17 cellular contexts compared by ENCODE assay signal in genomic region chr7:47636693-47637175, GRCh38. TPM values are rescaled to one million over a fixed set of nuclear protein-coding genes. Genes with fewer than 3 reads are reported as not detected.
DNase-seq lines count a peak whose midpoint lies in the region; ATAC-seq, FAIRE-seq and TF ChIP-seq lines count a peak whose summit lies in the region.
"Had no signal": no experiment of that assay in that cellular context is flagged by ENCODE, and none has a peak within 500 bp of the region (broad histone marks: within the 10 kb centered on the region; RNA-seq: fewer than 3 reads in every experiment).

No MANE protein-coding gene starts in this region.

- TF ChIP-seq RAD21 in A549 (conservative IDR thresholded peaks at IDR 0.05 in 1 of 2, IDR thresholded peaks at IDR 0.05 in 1 of 2) (no peak), SK-N-SH (IDR thresholded peaks at IDR 0.05; ENCODE audit: low read length) (peak; percentile 37)

- H3K27me3 Mint-ChIP-seq in CD4-positive, alpha-beta memory T cell = no peaks in the 10 kb centered on the region

- H3K9me3 ChIP-seq in A549 (no peaks in the 10 kb centered on the region), SK-N-SH (no peaks in the 10 kb centered on the region), left ventricle myocardium inferior (replicated peaks) (no peaks in the 10 kb centered on the region)
- H3K9me3 ChIP-seq in CD4-positive, alpha-beta memory T cell (ENCODE audit: control insufficient read depth in 1 of 2, low read length in 2 of 2) = no peaks in the 10 kb centered on the region
- H3K9me3 ChIP-seq: neutrophil had no signal

- intact Hi-C loops in left ventricle myocardium inferior (cut with micrococcal nuclease) = no loop called here
- intact Hi-C loops in CD4-positive, alpha-beta memory T cell (cut with micrococcal nuclease) = no loop called here

- no peak for ATAC-seq in A549
- ATAC-seq: GM12878, HCT116 had no signal

- H3K4me3 ChIP-seq in A549 = peak overlapping the region; percentile 40
- no peak overlapping the region for H3K4me3 ChIP-seq in SK-N-SH (ENCODE audit: low read depth in 2 of 2, low read length in 1 of 2)
- no peak overlapping the region for H3K4me3 ChIP-seq in left ventricle myocardium inferior
- no peak overlapping the region for H3K4me3 ChIP-seq in CD4-positive, alpha-beta memory T cell (ENCODE audit: low read length in 2 of 2)
- H3K4me3 ChIP-seq: GM12878 had no signal

- H3K4me1 ChIP-seq in A549 = peaks cover 74% of the 10 kb centered on the region
- H3K4me1 ChIP-seq in SK-N-SH (ENCODE audit: control insufficient read depth in 1 of 2, insufficient read depth in 2 of 2, low read depth in 1 of 2, low read length in 1 of 2) = peaks cover 12 to 23% of the 10 kb centered on the region in 2 experiments; a peak in 2 of 4 replicates
- peaks cover 21% of the 10 kb centered on the region for H3K4me1 ChIP-seq in left ventricle myocardium inferior
- no peaks in the 10 kb centered on the region for H3K4me1 ChIP-seq in CD4-positive, alpha-beta memory T cell (ENCODE audit: insufficient read depth, low read length)

- no peak overlapping the region for H3K4me3 Mint-ChIP-seq in CD4-positive, alpha-beta memory T cell

- no peaks in the 10 kb centered on the region for H4K20me1 ChIP-seq in SK-N-SH (ENCODE audit: insufficient read depth)

- no peaks in the 10 kb centered on the region for H3K79me2 ChIP-seq in SK-N-SH (ENCODE audit: insufficient read depth)

- H3K9ac ChIP-seq in SK-N-SH = peak overlapping the region; percentile 26; the same call in 1 of the 2 replicates

- POLR2A ChIA-PET in A549 (lab: Yijun Ruan, JAX) (interaction anchor here (1.1 kb wide), 1 partner anchor 32 kb away, joined by 3 read pairs; no protein-coding TSS in a partner anchor), SK-N-SH (lab: Yijun Ruan, JAX) (interaction anchor here (0.6 kb wide), 1 partner anchor 170 kb away, joined by 3 read pairs; no protein-coding TSS in a partner anchor)
- POLR2A ChIA-PET in CD4-positive, alpha-beta memory T cell (lab: Charles Lee; ENCODE audit: partially characterized antibody) = no interaction called here

- no peak for FAIRE-seq in A549 (lab: Jason Lieb, UNC)
- FAIRE-seq in GM12891 (lab: Jason Lieb, UNC) = no peak
- FAIRE-seq: endothelial cell of umbilical vein, GM12878 had no signal

- no peak for TF ChIP-seq CTCF in A549 (IDR thresholded peaks at IDR 0.05)
- TF ChIP-seq CTCF in SK-N-SH (IDR thresholded peaks at IDR 0.05) = no peak
- no peak for TF ChIP-seq CTCF in left ventricle myocardium inferior (IDR thresholded peaks at IDR 0.05; ENCODE audit: borderline replicate concordance)

- peaks cover 0 to 10% (median 3%) of the 10 kb centered on the region in 8 donors for H3K9me3 Mint-ChIP-seq in CD4-positive, alpha-beta memory T cell

- 64% methylated on average over 12 of the region's 12 CpGs for WGBS in A549 (ENCODE audit: missing lambda C conversion rate)
- WGBS in SK-N-SH (ENCODE audit: low lambda C conversion rate) = 45% methylated on average over 12 of the region's 12 CpGs

- peak overlapping the region; percentile 89 to 90 for H3K27ac ChIP-seq in A549
- H3K27ac ChIP-seq in SK-N-SH (ENCODE audit: low read depth in 2 of 2, low read length in 1 of 2) = peak overlapping the region; percentile 64 to 78
- H3K27ac ChIP-seq in left ventricle myocardium inferior (replicated peaks) = peak overlapping the region; percentile 69
- no peak overlapping the region for H3K27ac ChIP-seq in CD4-positive, alpha-beta memory T cell (ENCODE audit: low read depth, low read length)
- H3K27ac ChIP-seq: neutrophil, PC-9 had no signal

- no peak for DNase-seq in A549 (ENCODE audit: low read depth in 1 of 2, low spot score in 1 of 2)
- DNase-seq in SK-N-SH = peak; percentile 82
- peak; percentile 33 for DNase-seq in left ventricle myocardium inferior
- DNase-seq in retina = peak; percentile 69
- DNase-seq in CD4-positive, alpha-beta memory T cell = no peak
- DNase-seq in GM12891 (ENCODE audit: insufficient read length, low spot score) = no peak
- no peak for DNase-seq in NCI-H1417 (lab: John Stamatoyannopoulos, UW)
- DNase-seq in activated gamma-delta T cell treated with Interleukin-2 at 50 U/mL for 16 hours = no peak
- DNase-seq: ACHN; DMS153; NCI-H187 treated with DMSO at 0.1 percent for 48 hours; PC-9; stimulated activated naive CD4-positive, alpha-beta T cell had no signal

- peak overlapping the region; percentile 74 for H2AFZ ChIP-seq in SK-N-SH (ENCODE audit: low read depth)

- peaks cover 15% of the 10 kb centered on the region for H3F3A ChIP-seq in SK-N-SH (replicated peaks; ENCODE audit: insufficient read depth)

- peaks cover 0 to 1% (median 0%) of the 10 kb centered on the region in 4 donors for H3K4me1 Mint-ChIP-seq in CD4-positive, alpha-beta memory T cell

- peak overlapping the region; percentile 93 for H3K4me2 ChIP-seq in A549
- H3K4me2 ChIP-seq in SK-N-SH = peak overlapping the region; percentile 40; the same call in 1 of the 2 replicates

- H3K36me3 ChIP-seq in SK-N-SH (replicated peaks in 1 of 2; ENCODE audit: control insufficient read depth in 1 of 2, insufficient read depth in 2 of 2, low read length in 1 of 2) = no peaks in the 10 kb centered on the region
- no peaks in the 10 kb centered on the region for H3K36me3 ChIP-seq in left ventricle myocardium inferior
- H3K36me3 ChIP-seq in CD4-positive, alpha-beta memory T cell (ENCODE audit: insufficient read depth, low read length) = no peaks in the 10 kb centered on the region
- H3K36me3 ChIP-seq: neutrophil had no signal

- TF ChIP-seq POLR2A in A549 (IDR thresholded peaks at IDR 0.05; ENCODE audit: low read length) (no peak), GM12891 (IDR thresholded peaks at IDR 0.05; ENCODE audit: low read depth, low read length) (no peak)

- no peaks in the 10 kb centered on the region for H3K27me3 ChIP-seq in SK-N-SH (ENCODE audit: insufficient read depth)
- H3K27me3 ChIP-seq in left ventricle myocardium inferior (ENCODE audit: low read depth) = no peaks in the 10 kb centered on the region
- no peaks in the 10 kb centered on the region for H3K27me3 ChIP-seq in CD4-positive, alpha-beta memory T cell (ENCODE audit: insufficient read depth, low read length)

- CTCF ChIA-PET in A549 (lab: Yijun Ruan, JAX) (no interaction called here), SK-N-SH (lab: Yijun Ruan, JAX) (no interaction called here)
- CTCF ChIA-PET in CD4-positive, alpha-beta memory T cell (lab: Charles Lee; ENCODE audit: partially characterized antibody) = no interaction called here

- H3K36me3 Mint-ChIP-seq in CD4-positive, alpha-beta memory T cell = no peaks in the 10 kb centered on the region

- H3K9me2 ChIP-seq in SK-N-SH = no peaks in the 10 kb centered on the region

- no peak overlapping the region for H3K27ac Mint-ChIP-seq in CD4-positive, alpha-beta memory T cell

- TF ChIP-seq EP300 in A549 (IDR thresholded peaks at IDR 0.05) (no peak), SK-N-SH (IDR thresholded peaks at IDR 0.05; ENCODE audit: borderline replicate concordance in 1 of 2, low read depth in 1 of 2, low read length in 1 of 2) (peak in 1 of 2 experiments; percentile 50; a peak in 3 of 4 replicates)

TF ChIP-seq in A549, 52 proteins besides CTCF, POLR2A, EP300 and RAD21 (continues in another document):
- TF ChIP-seq E2F6 (IDR thresholded peaks at IDR 0.05; ENCODE audit: borderline replicate concordance, low read depth) = 0 out of 2 replicates have a peak, but pooled peaks have one; percentile 36

TF ChIP-seq in SK-N-SH, 30 proteins besides CTCF, POLR2A, EP300 and RAD21 (continues in another document):
- TF ChIP-seq PBX3 (IDR thresholded peaks at IDR 0.05) = peak; percentile 18; the same call in 1 of the 2 replicates

TF ChIP-seq in GM12891, 5 proteins besides CTCF, POLR2A, EP300 and RAD21:
- TF ChIP-seq PAX5 (IDR thresholded peaks at IDR 0.05; ENCODE audit: insufficient read depth, low read length, severe bottlenecking) (no peak), POLR2AphosphoS5 (IDR thresholded peaks at IDR 0.05; ENCODE audit: low read depth, low read length) (no peak), POU2F2 (IDR thresholded peaks at IDR 0.05; ENCODE audit: low read depth, low read length) (no peak), SPI1 (IDR thresholded peaks at IDR 0.05; ENCODE audit: low read depth, low read length) (no peak), TAF1 (IDR thresholded peaks at IDR 0.05; ENCODE audit: low read depth, low read length) (no peak)

RNA-seq across cellular contexts. Expression of gene TNS3, which starts 54.8 kb away (rescaled TPM):
- 134 and 137 TPM in 2 replicates for polyA plus RNA-seq in A549 (2011; rRNA removed)
- 80.9 and 113 TPM in 2 replicates for polyA plus RNA-seq in A549 (2012; cell fraction: cytosol; rRNA removed)
- 217 and 283 TPM in 2 replicates for polyA plus RNA-seq in A549 (2012; cell fraction: nucleus; rRNA removed)
- polyA plus RNA-seq in A549 (2017; fragmentation: RNase III; extraction: RNeasy Plus Mini Kit Qiagen cat#74134 plus additional on column Dnase treatment) = 107 to 122 TPM (median 107 TPM) in 3 replicates
- polyA minus RNA-seq in A549 (2011; rRNA and poly(A)+ RNA removed) = 438 and 510 TPM in 2 replicates
- 68.8 and 72.3 TPM in 2 replicates for polyA plus RNA-seq in SK-N-SH (2012; rRNA removed)
- polyA plus RNA-seq in SK-N-SH (2012; cell fraction: cytosol; rRNA removed) = 48.8 and 60.8 TPM in 2 replicates
- 141 and 170 TPM in 2 replicates for polyA plus RNA-seq in SK-N-SH (2012; cell fraction: nucleus; rRNA removed)
- total RNA-seq in left ventricle myocardium inferior = 40.6 TPM
- 1 to 10 TPM; 1.3 to 3.2 TPM for total RNA-seq in CD4-positive, alpha-beta memory T cell
- under 1 TPM in 1 of 2 donors, not detected in 1; 0.11 TPM for polyA plus RNA-seq in CD4-positive, alpha-beta memory T cell
- polyA plus RNA-seq in GM12891 (2012; ENCODE audit: low read depth, missing spikeins) = 3.1 TPM

Comparison
In these comparisons a context has a peak if more than half of its experiments do, and no peak if none do; other contexts are left out.
1. DNase-seq: peak in SK-N-SH (single experiment), left ventricle myocardium inferior (single experiment) and retina (single experiment); none in A549 (0 of 2), CD4-positive, alpha-beta memory T cell (0 of 5), GM12891 (single experiment), NCI-H1417 (0 of 3) and activated gamma-delta T cell treated with Interleukin-2 at 50 U/mL for 16 hours (single experiment).
2. RNA of gene TNS3, which starts 54.8 kb away (polyA plus RNA-seq): 80.9 to 283 TPM in A549 and 48.8 to 170 TPM in SK-N-SH; 0.11 TPM in CD4-positive, alpha-beta memory T cell; every median in the first group is over 10 times any median in the second.
3. Of the 12 proteins assayed by ChIP-seq in both A549 and SK-N-SH: peak only in A549: none; only in SK-N-SH: PBX3, RAD21 and RCOR1; in both: none; in neither: 8; mixed calls (peak in some experiments, not most) for 1.